ENCODE assay signal across 10 cellular contexts in the genomic region with DNA sequence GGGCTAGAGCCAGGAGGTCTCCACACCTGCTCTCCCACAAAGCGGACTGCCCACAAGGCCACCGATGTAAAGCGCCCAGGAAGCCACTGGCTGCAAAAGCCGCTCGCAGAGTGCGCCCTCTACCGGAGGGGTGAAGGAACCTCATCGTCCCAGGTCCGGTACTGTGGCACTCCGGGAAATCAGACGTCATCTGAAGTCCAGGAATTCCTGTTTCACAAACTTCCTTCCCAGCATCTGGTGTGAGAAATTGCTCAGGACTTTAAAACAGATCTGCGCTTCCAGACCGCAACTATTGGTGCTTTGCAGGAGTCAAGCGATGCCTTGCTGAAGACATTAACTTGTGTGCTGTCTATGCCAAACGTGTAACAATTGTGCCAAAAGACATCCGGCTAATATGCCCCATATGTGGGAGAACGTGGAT.
A peak's percentile ranks its signal among the peaks of the same experiment; 100 is the strongest.
DNase-seq lines count a peak whose midpoint lies in the region; ATAC-seq lines count a peak whose summit lies in the region.
"Had no signal": no experiment of that assay in that cellular context is flagged by ENCODE, and none has a peak within 500 bp of the region (broad histone marks: within the 10 kb centered on the region; RNA-seq: fewer than 3 reads in every experiment).

No MANE protein-coding gene starts in this region.

- H2BK12ac ChIP-seq in trophoblast cell (ENCODE audit: low read length) = no peak overlapping the region

- no peak overlapping the region for H3K4me2 ChIP-seq in Karpas-422 (ENCODE audit: low read depth, low read length, poor library complexity, severe bottlenecking)
- no peak overlapping the region for H3K4me2 ChIP-seq in trophoblast cell (ENCODE audit: low read length)

- H2BK120ac ChIP-seq in trophoblast cell (ENCODE audit: insufficient read depth, low read length, poor library complexity) = no peak overlapping the region

- H3K27ac ChIP-seq in Karpas-422 (ENCODE audit: low read length) = no peak overlapping the region
- H3K27ac ChIP-seq in trophoblast cell (ENCODE audit: low read depth, low read length) = no peak overlapping the region
- H3K27ac ChIP-seq: SJCRH30 had no signal

- H3K27me3 ChIP-seq in Karpas-422 (ENCODE audit: low read length) = no peaks in the 10 kb centered on the region
- no peaks in the 10 kb centered on the region for H3K27me3 ChIP-seq in trophoblast cell (ENCODE audit: insufficient read depth, low read length)
- H3K27me3 ChIP-seq: SJCRH30 had no signal

- H4K8ac ChIP-seq in trophoblast cell (ENCODE audit: low read depth, low read length) = no peak overlapping the region

- H3K9me3 ChIP-seq in Karpas-422 (ENCODE audit: low read length) = no peaks in the 10 kb centered on the region
- H3K9me3 ChIP-seq in trophoblast cell (ENCODE audit: insufficient read depth, low read depth, low read length) = no peaks in the 10 kb centered on the region
- H3K9me3 ChIP-seq: SJCRH30 had no signal

- no peak overlapping the region for H3K9ac ChIP-seq in Karpas-422 (ENCODE audit: low read length)
- H3K9ac ChIP-seq in trophoblast cell (ENCODE audit: low read length) = no peak overlapping the region

- no CpG with 5 or more reads among the region's 17 CpGs for WGBS in trophoblast cell (ENCODE audit: extremely low coverage, insufficient coverage, insufficient read length)

- no peak for ATAC-seq in HG03097 (IDR thresholded peaks at IDR 0.05; ENCODE audit: low FRiP score, unreplicated experiment)
- ATAC-seq in GM18861 (IDR thresholded peaks at IDR 0.05; ENCODE audit: unreplicated experiment) = no peak
- ATAC-seq in HG02642 (IDR thresholded peaks at IDR 0.05; ENCODE audit: poor library complexity, unreplicated experiment) = no peak

- H3K4me1 ChIP-seq in Karpas-422 (ENCODE audit: low read length) = peaks cover 5% of the 10 kb centered on the region
- H3K4me1 ChIP-seq in trophoblast cell (ENCODE audit: control insufficient read depth in 1 of 2, insufficient read depth in 2 of 2, low read length in 2 of 2) = no peaks in the 10 kb centered on the region

- no peak overlapping the region for H3K4ac ChIP-seq in trophoblast cell (ENCODE audit: low read depth, low read length)

- H3K23ac ChIP-seq in trophoblast cell (ENCODE audit: low read length) = no peak overlapping the region

- no peaks in the 10 kb centered on the region for H3K79me1 ChIP-seq in trophoblast cell (ENCODE audit: low read length)

- no peaks in the 10 kb centered on the region for H3K36me3 ChIP-seq in Karpas-422 (ENCODE audit: insufficient read depth, low read length)
- no peaks in the 10 kb centered on the region for H3K36me3 ChIP-seq in trophoblast cell (ENCODE audit: control insufficient read depth in 1 of 2, insufficient read depth in 2 of 2, low read length in 2 of 2)
- H3K36me3 ChIP-seq: SJCRH30 had no signal

- H4K91ac ChIP-seq in trophoblast cell (ENCODE audit: low read depth, low read length) = no peak overlapping the region

- H2AFZ ChIP-seq in Karpas-422 (ENCODE audit: low read length) = no peak overlapping the region
- H2AFZ ChIP-seq in trophoblast cell (ENCODE audit: insufficient read depth, low read length, poor library complexity) = no peak overlapping the region

- H4K12ac ChIP-seq in trophoblast cell (ENCODE audit: low read depth, low read length) = no peak overlapping the region

- H3K4me3 ChIP-seq in Karpas-422 (ENCODE audit: low read length) = no peak overlapping the region
- H3K4me3 ChIP-seq in trophoblast cell (ENCODE audit: low read depth, low read length) = no peak overlapping the region
- H3K4me3 ChIP-seq: SJCRH30 had no signal

- H3K79me2 ChIP-seq in Karpas-422 (ENCODE audit: low read length) = no peaks in the 10 kb centered on the region
- no peaks in the 10 kb centered on the region for H3K79me2 ChIP-seq in trophoblast cell (ENCODE audit: control insufficient read depth, insufficient read depth, low read length, poor library complexity)

- H3K18ac ChIP-seq in trophoblast cell (ENCODE audit: low read length) = no peak overlapping the region

- H2AK5ac ChIP-seq in trophoblast cell (ENCODE audit: low read length) = no peak overlapping the region

- no peaks in the 10 kb centered on the region for H3K9me2 ChIP-seq in Karpas-422 (replicated peaks; ENCODE audit: insufficient read depth, low read length)

- no peak overlapping the region for H2BK5ac ChIP-seq in trophoblast cell (ENCODE audit: low read depth, low read length, poor library complexity)

- DNase-seq in Daoy (ENCODE audit: low read depth) (peak; percentile 46), Karpas-422 (peak; percentile 83), dermis blood vessel endothelial cell (peak; percentile 15), trophoblast cell (peak; percentile 88 to 96), SHP77 treated with DMSO at 0.1 percent for 48 hours (lab: John Stamatoyannopoulos, UW) (no peak)
- DNase-seq: central memory CD4-positive, alpha-beta T cell; SJCRH30 had no signal

- H4K20me1 ChIP-seq in Karpas-422 (ENCODE audit: insufficient read depth, low read depth, low read length) = no peaks in the 10 kb centered on the region

- H3K14ac ChIP-seq in trophoblast cell (ENCODE audit: low read length) = no peak overlapping the region
